Comparison of ENCODE assay signal across 10 cellular contexts in the genomic region with DNA sequence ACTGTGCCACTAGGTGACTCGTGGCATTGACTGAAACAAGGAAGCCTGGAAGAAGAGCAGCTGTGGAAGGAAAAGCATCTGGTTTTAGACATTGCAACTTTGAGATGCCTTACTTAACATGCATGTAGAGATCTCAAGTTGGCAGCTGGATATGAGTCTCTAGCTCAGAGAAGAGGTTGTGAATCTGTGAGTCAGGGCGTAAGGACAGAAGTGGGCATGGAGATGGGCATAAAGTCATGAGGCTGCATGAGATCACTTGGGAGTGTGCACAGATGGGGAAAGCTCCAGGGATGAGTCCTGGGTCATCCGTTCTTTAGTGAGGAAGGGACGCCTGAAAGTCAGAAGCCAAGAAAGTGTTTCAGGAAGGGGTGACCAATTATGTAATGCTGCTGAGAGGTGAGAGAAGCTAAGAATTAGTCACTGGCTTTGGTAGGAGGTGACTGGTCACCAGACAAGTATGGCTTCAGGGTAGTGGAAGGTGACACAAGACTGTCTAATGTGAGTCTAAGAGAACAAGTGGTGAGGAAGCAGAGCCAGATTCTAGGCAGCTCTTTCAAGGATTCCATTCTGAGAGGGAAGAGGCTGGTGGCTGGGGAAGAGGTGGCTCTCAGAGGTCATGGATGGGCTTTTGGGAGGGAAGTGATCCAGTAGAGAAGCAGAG. TPM values are rescaled to one million over a fixed set of nuclear protein-coding genes. Genes with fewer than 3 reads are reported as not detected.
DNase-seq lines count a peak whose midpoint lies in the region; ATAC-seq and TF ChIP-seq lines count a peak whose summit lies in the region.
"Had no signal": no experiment of that assay in that cellular context is flagged by ENCODE, and none has a peak within 500 bp of the region (broad histone marks: within the 10 kb centered on the region; RNA-seq: fewer than 3 reads in every experiment).

No MANE protein-coding gene starts in this region.

- H3K9me3 ChIP-seq in T-helper 17 cell (ENCODE audit: control insufficient read depth, low read length, poor library complexity, severe bottlenecking) = no peaks in the 10 kb centered on the region

- peaks cover 16 to 38% of the 10 kb centered on the region in 2 donors for H3K36me3 Mint-ChIP-seq in activated T-cell treated with anti-CD3 and anti-CD28 coated beads, Interleukin-2, amount 50 U/mL, for 72 hours (ENCODE audit: insufficient read depth in 2 of 2)
- peaks cover 16% of the 10 kb centered on the region for H3K36me3 Mint-ChIP-seq in T-helper 17 cell (ENCODE audit: low read depth)

- no peak overlapping the region for H3K4me3 Mint-ChIP-seq in activated T-cell treated with anti-CD3 and anti-CD28 coated beads, Interleukin-2, amount 50 U/mL, for 72 hours
- no peak overlapping the region for H3K4me3 Mint-ChIP-seq in T-helper 17 cell
- H3K4me3 Mint-ChIP-seq in stimulated activated naive CD8-positive, alpha-beta T cell treated with anti-CD3 and anti-CD28 coated beads, Interleukin-15, amount 100 ng/mL, for 72 hours = no peak overlapping the region

- DNase-seq in activated T-cell treated with anti-CD3 and anti-CD28 coated beads, Interleukin-2, amount 50 U/mL, for 72 hours = no peak
- DNase-seq in activated T-cell treated with anti-CD3 and anti-CD28 coated beads, Interleukin-2, amount 50 U/mL, for 1 hour = no peak
- DNase-seq in T-helper 17 cell (no peak), erythroblast (lab: John Stamatoyannopoulos, UW) (no peak), NCI-H510A treated with DMSO at 0.1 percent for 48 hours (lab: John Stamatoyannopoulos, UW) (no peak)
- DNase-seq in stimulated activated naive CD8-positive, alpha-beta T cell treated with anti-CD3 and anti-CD28 coated beads, Interleukin-15, amount 100 ng/mL, for 72 hours = no peak
- no peak for DNase-seq in stimulated activated CD4-positive, alpha-beta T cell treated with anti-CD3 and anti-CD28 coated beads, Interleukin-15, amount 100 ng/mL, for 24 hours
- DNase-seq: SHP77 treated with DMSO at 0.1 percent for 48 hours; stimulated activated naive CD4-positive, alpha-beta T cell treated with Interleukin-2 at 50 U/mL for 16 hours had no signal

- H3K27ac Mint-ChIP-seq in activated T-cell treated with anti-CD3 and anti-CD28 coated beads, Interleukin-2, amount 50 U/mL, for 72 hours = peak overlapping the region; percentile 6
- peak overlapping the region; percentile 94 for H3K27ac Mint-ChIP-seq in T-helper 17 cell
- H3K27ac Mint-ChIP-seq in stimulated activated naive CD8-positive, alpha-beta T cell treated with anti-CD3 and anti-CD28 coated beads, Interleukin-15, amount 100 ng/mL, for 72 hours = peak overlapping the region; percentile 59 to 86

- peaks cover 24% of the 10 kb centered on the region for H3K4me1 Mint-ChIP-seq in activated T-cell treated with anti-CD3 and anti-CD28 coated beads, Interleukin-2, amount 50 U/mL, for 72 hours (ENCODE audit: low read depth)
- peaks cover 8% of the 10 kb centered on the region for H3K4me1 Mint-ChIP-seq in T-helper 17 cell
- H3K4me1 Mint-ChIP-seq in stimulated activated naive CD8-positive, alpha-beta T cell treated with anti-CD3 and anti-CD28 coated beads, Interleukin-15, amount 100 ng/mL, for 72 hours = peaks cover 34% of the 10 kb centered on the region

- TF ChIP-seq POLR2A in erythroblast (IDR thresholded peaks at IDR 0.05; ENCODE audit: low read length) = peak; percentile 20

- no peaks in the 10 kb centered on the region for H3K9me3 Mint-ChIP-seq in activated T-cell treated with anti-CD3 and anti-CD28 coated beads, Interleukin-2, amount 50 U/mL, for 72 hours
- no peaks in the 10 kb centered on the region for H3K9me3 Mint-ChIP-seq in stimulated activated naive CD8-positive, alpha-beta T cell treated with anti-CD3 and anti-CD28 coated beads, Interleukin-15, amount 100 ng/mL, for 72 hours

- ATAC-seq in activated T-cell treated with anti-CD3 and anti-CD28 coated beads, Interleukin-2, amount 50 U/mL, for 72 hours (replicated peaks in 1 of 2) = peak; percentile 24 to 53
- ATAC-seq in T-helper 17 cell (no peak), HG02623 (IDR thresholded peaks at IDR 0.05; ENCODE audit: unreplicated experiment) (no peak)
- peak; percentile 64 for ATAC-seq in stimulated activated naive CD8-positive, alpha-beta T cell treated with anti-CD3 and anti-CD28 coated beads, Interleukin-15, amount 100 ng/mL, for 72 hours

- H3K27me3 Mint-ChIP-seq in activated T-cell treated with anti-CD3 and anti-CD28 coated beads, Interleukin-2, amount 50 U/mL, for 72 hours (ENCODE audit: low read depth) = no peaks in the 10 kb centered on the region
- H3K27me3 Mint-ChIP-seq in T-helper 17 cell = no peaks in the 10 kb centered on the region
- H3K27me3 Mint-ChIP-seq in stimulated activated naive CD8-positive, alpha-beta T cell treated with anti-CD3 and anti-CD28 coated beads, Interleukin-15, amount 100 ng/mL, for 72 hours = no peaks in the 10 kb centered on the region

RNA-seq across cellular contexts. Expression of a gene that starts 6.7 kb away (rescaled TPM):
- 10 to 100 TPM in 1 of 2 donors, 1 to 10 TPM in 1; 8.8 to 12.8 TPM for total RNA-seq in activated T-cell treated with anti-CD3 and anti-CD28 coated beads, Interleukin-2, amount 50 U/mL, for 72 hours
- total RNA-seq in T-helper 17 cell = 10 to 100 TPM; 19.6 to 23.1 TPM

RNA-seq across cellular contexts. Expression of a gene that starts 15.9 kb away (rescaled TPM):
- 10 to 100 TPM in 1 of 2 donors, 1 to 10 TPM in 1; 8.1 to 16.1 TPM for total RNA-seq in activated T-cell treated with anti-CD3 and anti-CD28 coated beads, Interleukin-2, amount 50 U/mL, for 72 hours
- 1 to 10 TPM; 2.2 to 4.3 TPM for total RNA-seq in T-helper 17 cell

RNA-seq across cellular contexts. Expression of a gene that starts 27.1 kb away (rescaled TPM):
- total RNA-seq in activated T-cell treated with anti-CD3 and anti-CD28 coated beads, Interleukin-2, amount 50 U/mL, for 72 hours = 100 to 1,000 TPM; 306 to 397 TPM
- total RNA-seq in T-helper 17 cell = 10 to 100 TPM; 75.3 to 77.0 TPM

RNA-seq across cellular contexts. Expression of a gene that starts 28.1 kb away (rescaled TPM):
- total RNA-seq in activated T-cell treated with anti-CD3 and anti-CD28 coated beads, Interleukin-2, amount 50 U/mL, for 72 hours = 10 to 100 TPM; 68.6 to 73.5 TPM
- total RNA-seq in T-helper 17 cell = 100 to 1,000 TPM; 155 to 209 TPM

RNA-seq across cellular contexts. Expression of a gene that starts 55.6 kb away (rescaled TPM):
- 10 to 100 TPM in 1 of 2 donors, 1 to 10 TPM in 1; 4.6 to 10.2 TPM for total RNA-seq in activated T-cell treated with anti-CD3 and anti-CD28 coated beads, Interleukin-2, amount 50 U/mL, for 72 hours
- total RNA-seq in T-helper 17 cell = 1 to 10 TPM in 1 of 2 donors, under 1 TPM in 1; 0.30 to 1.4 TPM

Comparison
In these comparisons a context has a peak if more than half of its experiments do, and no peak if none do; other contexts are left out.
1. ATAC-seq: peak in activated T-cell treated with anti-CD3 and anti-CD28 coated beads, Interleukin-2, amount 50 U/mL, for 72 hours (2 of 2) and stimulated activated naive CD8-positive, alpha-beta T cell treated with anti-CD3 and anti-CD28 coated beads, Interleukin-15, amount 100 ng/mL, for 72 hours (single experiment); none in T-helper 17 cell (single experiment) and HG02623 (single experiment).
2. H3K27ac Mint-ChIP-seq: peak in every context shown above with its lines; median percentile 94 in T-helper 17 cell; 72 in stimulated activated naive CD8-positive, alpha-beta T cell treated with anti-CD3 and anti-CD28 coated beads, Interleukin-15, amount 100 ng/mL, for 72 hours; 6 in activated T-cell treated with anti-CD3 and anti-CD28 coated beads, Interleukin-2, amount 50 U/mL, for 72 hours.